Comparison of ENCODE assay signal across 9 cellular contexts in the genomic region with DNA sequence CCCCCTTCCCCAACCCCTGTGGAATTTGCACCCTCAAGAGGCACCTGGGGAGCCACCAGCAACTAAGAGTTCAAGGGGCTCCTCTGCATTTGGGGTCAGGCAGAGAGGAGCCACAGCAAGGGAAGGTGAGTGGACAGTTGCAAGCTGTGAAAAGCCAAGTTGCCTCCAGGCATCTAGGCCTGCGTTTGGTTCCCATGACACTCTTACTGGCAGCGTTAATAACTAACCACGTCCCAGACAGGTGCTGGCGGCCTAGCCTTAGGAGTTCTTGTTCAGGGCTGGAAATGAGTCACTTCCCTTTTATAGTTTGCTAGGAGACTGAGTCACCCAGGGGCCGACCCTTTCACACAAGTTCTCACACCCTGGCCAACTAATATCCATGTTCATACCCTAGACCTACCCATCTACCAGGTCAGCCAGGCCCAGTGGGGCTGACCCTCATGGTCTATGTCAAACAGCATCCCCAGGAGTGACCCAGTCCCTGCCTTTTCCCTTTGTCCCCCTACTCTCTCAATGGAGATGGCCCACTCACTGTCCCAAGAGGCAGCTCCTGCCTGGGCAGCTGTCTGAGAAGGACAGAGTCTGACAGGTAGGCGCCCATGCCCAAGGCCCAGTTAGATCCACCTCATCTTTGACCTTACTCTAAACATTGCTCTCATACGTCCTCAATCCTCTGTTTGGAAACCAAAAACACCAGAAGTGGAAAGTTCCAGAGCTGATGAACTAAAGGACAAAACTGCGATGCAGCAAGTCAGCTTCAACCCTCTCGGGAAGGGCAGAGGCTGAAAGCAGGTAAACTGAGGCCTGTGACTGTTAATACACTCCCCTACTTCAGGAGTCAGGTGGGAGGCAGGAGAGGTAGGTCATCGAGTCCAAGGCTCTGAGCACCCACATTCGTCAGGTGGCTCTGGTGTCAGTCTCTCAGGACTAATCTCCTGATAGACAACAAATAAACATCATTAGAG.
DNase-seq lines count a peak whose midpoint lies in the region; ATAC-seq and TF ChIP-seq lines count a peak whose summit lies in the region.
"Had no signal": no experiment of that assay in that cellular context is flagged by ENCODE, and none has a peak within 500 bp of the region (broad histone marks: within the 10 kb centered on the region; RNA-seq: fewer than 3 reads in every experiment).

No MANE protein-coding gene starts in this region.

- H3K9me3 ChIP-seq in adrenal gland (replicated peaks in 1 of 3) (peaks cover 0 to 12% (median 0%) of the 10 kb centered on the region in 3 donors), lung (ENCODE audit: control insufficient read depth in 2 of 2, insufficient read depth in 1 of 2, low read length in 1 of 2) (peaks cover 4 to 6% of the 10 kb centered on the region in 2 donors)

- peak overlapping the region in 1 of 5 donors; percentile 12 for H3K27ac ChIP-seq in adrenal gland
- peak overlapping the region in 1 of 2 donors; percentile 34 for H3K27ac ChIP-seq in lung (ENCODE audit: low read depth in 1 of 2, low read length in 1 of 2)

- ATAC-seq in GM18511 (IDR thresholded peaks at IDR 0.05; ENCODE audit: unreplicated experiment) (peak; percentile 42), HG02870 (IDR thresholded peaks at IDR 0.05; ENCODE audit: unreplicated experiment) (peak; percentile 45), lung (ENCODE audit: insufficient read depth, low FRiP score) (peak; percentile 79)

- H3K4me1 ChIP-seq in adrenal gland (replicated peaks in 1 of 2), result no peaks in the 10 kb centered on the region
- peaks cover 0 to 3% of the 10 kb centered on the region in 2 donors for H3K4me1 ChIP-seq in lung (ENCODE audit: control insufficient read depth in 2 of 2, insufficient read depth in 2 of 2, low read length in 2 of 2)

- POLR2A ChIA-PET in AG04449 (lab: Yijun Ruan, JAX), result interaction anchor here (0.7 to 1.2 kb wide), 2 partner anchors 44 to 249 kb away, joined by 3 read pairs; no protein-coding TSS in a partner anchor

- TF ChIP-seq CTCF in AG04449 (IDR thresholded peaks at IDR 0.05; ENCODE audit: insufficient read depth, low read length, missing control alignments) (no peak), adrenal gland (IDR thresholded peaks at IDR 0.05) (no peak), lung (IDR thresholded peaks at IDR 0.05; ENCODE audit: control extremely low read depth, extremely low read depth) (no peak)

- 61 to 87% (median 66%) methylated on average over 6 to 11 of the region's 11 CpGs for WGBS in adrenal gland, 4 donors
- 58 to 64% methylated on average over 11 of the region's 11 CpGs for WGBS in lung, 2 donors

- H3K4me3 ChIP-seq in AG04449 (ENCODE audit: low read depth, low read length) (no peak overlapping the region), adrenal gland (no peak overlapping the region), lung (no peak overlapping the region)
- H3K4me3 ChIP-seq: skin epidermis had no signal

- H3K36me3 ChIP-seq in adrenal gland (replicated peaks in 1 of 2), result no peaks in the 10 kb centered on the region
- H3K36me3 ChIP-seq in lung (ENCODE audit: control insufficient read depth in 2 of 2, insufficient read depth in 2 of 2, low read length in 2 of 2), result no peaks in the 10 kb centered on the region

- TF ChIP-seq POLR2A in adrenal gland (IDR thresholded peaks at IDR 0.05), result no peak

- DNase-seq in AG04449 (ENCODE audit: low read depth, low spot score), result peak; percentile 80
- DNase-seq in NCI-H2081 treated with DMSO at 0.1 percent for 48 hours (lab: John Stamatoyannopoulos, UW), result peak; percentile 25
- peak in 4 of 7 donors; percentile 4 to 84 (median 19) for DNase-seq in adrenal gland
- peak; percentile 51 for DNase-seq in lung (ENCODE audit: low spot score)
- no peak for DNase-seq in NCI-H1105 treated with DMSO at 0.1 percent for 48 hours (lab: John Stamatoyannopoulos, UW)
- DNase-seq in foreskin melanocyte, result no peak

- H3K27me3 ChIP-seq in adrenal gland (no peaks in the 10 kb centered on the region), lung (ENCODE audit: control insufficient read depth, insufficient read depth) (no peaks in the 10 kb centered on the region)

- intact Hi-C loops in adrenal gland (cut with DNase I), result no loop called here

- CTCF ChIA-PET in AG04449 (lab: Yijun Ruan, JAX), result no interaction called here

Comparison
In these comparisons a context has a peak if more than half of its experiments do, and no peak if none do; other contexts are left out.
1. DNase-seq: peak in AG04449 (single experiment), NCI-H2081 treated with DMSO at 0.1 percent for 48 hours (single experiment), adrenal gland (4 of 7) and lung (single experiment); none in NCI-H1105 treated with DMSO at 0.1 percent for 48 hours (single experiment) and foreskin melanocyte (single experiment).
2. Peak in every context shown above with its lines, with median percentiles within 50 percentile points of each other: ATAC-seq.